In genomic region chr11:30392977-30393376, GRCh38 we compare ENCODE assay signal across 25 cellular contexts.
DNase-seq lines count a peak whose midpoint lies in the region; ATAC-seq lines count a peak whose summit lies in the region.
"Had no signal": no experiment of that assay in that cellular context is flagged by ENCODE, and none has a peak within 500 bp of the region (broad histone marks: within the 10 kb centered on the region; RNA-seq: fewer than 3 reads in every experiment).

No MANE protein-coding gene starts in this region.

- no peaks in the 10 kb centered on the region for H3K36me3 ChIP-seq in SJCRH30
- H3K36me3 ChIP-seq: HAP-1, Peyer's patch had no signal

- ATAC-seq in activated T-cell treated with anti-CD3 and anti-CD28 coated beads, Interleukin-2, amount 50 U/mL, for 72 hours (replicated peaks in 1 of 2) = no peak
- ATAC-seq in HG02623 (IDR thresholded peaks at IDR 0.05; ENCODE audit: unreplicated experiment) = no peak

- H3K9me3 Mint-ChIP-seq in activated T-cell treated with anti-CD3 and anti-CD28 coated beads, Interleukin-2, amount 50 U/mL, for 72 hours = no peaks in the 10 kb centered on the region

- no peak overlapping the region for H3K4me3 ChIP-seq in SJCRH30
- H3K4me3 ChIP-seq: HAP-1, Peyer's patch had no signal

- peak; percentile 54 for DNase-seq in NCI-H69 (lab: John Stamatoyannopoulos, UW)
- DNase-seq in SJCRH30 = peak in 1 of 2 experiments; percentile 56
- no peak for DNase-seq in caudate nucleus (lab: John Stamatoyannopoulos, UW)
- peak; percentile 12 for DNase-seq in pons (ENCODE audit: low spot score)
- no peak for DNase-seq in activated T-cell treated with anti-CD3 and anti-CD28 coated beads, Interleukin-2, amount 50 U/mL, for 72 hours
- DNase-seq in islet precursor cell = no peak
- DNase-seq in NK-92 treated with Interleukin-12 subunit alpha and Interleukin-12 subunit beta, amount 100 ng/mL, for 24 hours (lab: John Stamatoyannopoulos, UW) = no peak
- DNase-seq: C1 segment of cervical spinal cord; CD4-positive, alpha-beta memory T cell; DMS 273 treated with DMSO at 0.1 percent for 48 hours; DMS79; EL; GF-D8; GOT3; MM.1S; NCI-H2029; NCI-H446; NCI-H526; OCI-M1; Peyer's patch had no signal

- no peaks in the 10 kb centered on the region for H3K27me3 Mint-ChIP-seq in activated T-cell treated with anti-CD3 and anti-CD28 coated beads, Interleukin-2, amount 50 U/mL, for 72 hours (ENCODE audit: low read depth)

- H3K27me3 ChIP-seq in SJCRH30 = no peaks in the 10 kb centered on the region
- H3K27me3 ChIP-seq: Peyer's patch had no signal

- H3K4me1 ChIP-seq in SJCRH30 = peaks cover 54% of the 10 kb centered on the region
- H3K4me1 ChIP-seq: HAP-1, Peyer's patch had no signal

- H3K27ac ChIP-seq in SJCRH30 (peak overlapping the region; percentile 44), caudate nucleus (ENCODE audit: low read depth, low read length) (peak overlapping the region; percentile 2)
- H3K27ac ChIP-seq: KMS-11, Peyer's patch had no signal

- H3K4me1 Mint-ChIP-seq in activated T-cell treated with anti-CD3 and anti-CD28 coated beads, Interleukin-2, amount 50 U/mL, for 72 hours (ENCODE audit: low read depth) = no peaks in the 10 kb centered on the region
- H3K4me1 Mint-ChIP-seq: CD4-positive, alpha-beta memory T cell; IgD-negative memory B cell had no signal

- no peaks in the 10 kb centered on the region; the same call in 1 of the 2 replicates for H3K9me3 ChIP-seq in SJCRH30 (replicated peaks)
- H3K9me3 ChIP-seq: HAP-1 had no signal

- H3K36me3 Mint-ChIP-seq in activated T-cell treated with anti-CD3 and anti-CD28 coated beads, Interleukin-2, amount 50 U/mL, for 72 hours (ENCODE audit: insufficient read depth in 2 of 2) = no peaks in the 10 kb centered on the region
- H3K36me3 Mint-ChIP-seq: CD4-positive, alpha-beta memory T cell; IgD-negative memory B cell had no signal

- H3K4me3 Mint-ChIP-seq in activated T-cell treated with anti-CD3 and anti-CD28 coated beads, Interleukin-2, amount 50 U/mL, for 72 hours = no peak overlapping the region
- H3K4me3 Mint-ChIP-seq: CD4-positive, alpha-beta memory T cell; HFFc6; IgD-negative memory B cell had no signal

- no peak overlapping the region for H3K27ac Mint-ChIP-seq in activated T-cell treated with anti-CD3 and anti-CD28 coated beads, Interleukin-2, amount 50 U/mL, for 72 hours
- H3K27ac Mint-ChIP-seq: CD4-positive, alpha-beta memory T cell; HFFc6; IgD-negative memory B cell had no signal

Comparison
In these comparisons a context has a peak if more than half of its experiments do, and no peak if none do; other contexts are left out.
1. DNase-seq: peak in NCI-H69 (single experiment) and pons (single experiment); none in caudate nucleus (0 of 61), activated T-cell treated with anti-CD3 and anti-CD28 coated beads, Interleukin-2, amount 50 U/mL, for 72 hours (0 of 2), islet precursor cell (single experiment) and NK-92 treated with Interleukin-12 subunit alpha and Interleukin-12 subunit beta, amount 100 ng/mL, for 24 hours (single experiment).